Comparison of ENCODE assay signal across 27 cellular contexts in the genomic region with DNA sequence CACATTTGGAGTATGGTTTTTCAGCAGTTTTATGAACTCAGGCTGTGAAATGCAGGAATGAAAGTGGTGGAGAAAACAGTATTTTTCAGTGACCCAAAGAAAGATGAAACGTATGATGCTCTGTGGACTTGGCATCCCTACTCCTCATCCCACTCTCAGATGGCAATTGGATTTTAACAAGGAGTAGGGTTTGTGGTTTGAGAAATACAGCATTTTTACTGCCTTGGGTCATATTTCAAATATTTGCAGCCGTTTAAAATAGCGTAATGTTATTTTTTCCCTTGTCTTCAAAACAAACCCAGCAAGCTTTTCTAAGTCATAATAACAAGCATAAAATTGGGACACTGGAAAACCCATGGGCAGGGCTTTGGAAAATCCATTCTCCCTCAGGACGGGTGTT.
DNase-seq lines count a peak whose midpoint lies in the region; ATAC-seq and TF ChIP-seq lines count a peak whose summit lies in the region.
"Had no signal": no experiment of that assay in that cellular context is flagged by ENCODE, and none has a peak within 500 bp of the region (broad histone marks: within the 10 kb centered on the region; RNA-seq: fewer than 3 reads in every experiment).

No MANE protein-coding gene starts in this region.

- H3K36me3 ChIP-seq in SJSA1 (no peaks in the 10 kb centered on the region), skeletal muscle satellite cell (ENCODE audit: insufficient read depth, low read length) (no peaks in the 10 kb centered on the region)
- H3K36me3 ChIP-seq: cardiac muscle cell, left lung had no signal

- peak overlapping the region; percentile 54 for H3K4me2 ChIP-seq in skeletal muscle satellite cell (ENCODE audit: low read length)

- DNase-seq in AG09309 (ENCODE audit: low read depth) (peak; percentile 64), SJSA1 (ENCODE audit: low read depth in 1 of 2, low spot score in 2 of 2) (no peak), fibroblast of gingiva (ENCODE audit: low read depth) (peak; percentile 39), AML-193 (lab: John Stamatoyannopoulos, UW) (no peak)
- no peak for DNase-seq in effector memory CD8-positive, alpha-beta T cell
- DNase-seq: activated CD4-positive, alpha-beta T cell treated with anti-CD3 and anti-CD28 coated beads for 48 hours; activated CD8-positive, alpha-beta memory T cell treated with anti-CD3 and anti-CD28 coated beads, Interleukin-2, amount 10 ng/mL, durations not matched to agents 7 days and 5 days; CD8-positive, alpha-beta memory T cell; DMS53; GOT3; KBM-7; left lung; NCI-H187 treated with DMSO at 0.1 percent for 48 hours; NCI-H226; NCI-H774; OCI-M1; SHP77; small intestine; stimulated activated naive CD8-positive, alpha-beta T cell treated with anti-CD3 and anti-CD28 coated beads, Interleukin-15, Interleukin-2, amounts not matched to agents 100 U/mL and 50 U/mL, for 24 hours; T-cell had no signal

- H3K27me3 Mint-ChIP-seq in effector memory CD8-positive, alpha-beta T cell, result peaks cover 7 to 11% of the 10 kb centered on the region in 2 donors
- H3K27me3 Mint-ChIP-seq: activated CD8-positive, alpha-beta memory T cell treated with anti-CD3 and anti-CD28 coated beads, Interleukin-2, amount 10 ng/mL, durations not matched to agents 7 days and 5 days; T-cell had no signal

- no peak overlapping the region for H3K4me3 Mint-ChIP-seq in effector memory CD8-positive, alpha-beta T cell
- H3K4me3 Mint-ChIP-seq: activated CD8-positive, alpha-beta memory T cell treated with anti-CD3 and anti-CD28 coated beads, Interleukin-2, amount 10 ng/mL, durations not matched to agents 7 days and 5 days; CD8-positive, alpha-beta memory T cell; mesothelial cell of epicardium; T-cell had no signal

- H3K4me1 Mint-ChIP-seq in effector memory CD8-positive, alpha-beta T cell (ENCODE audit: low read depth in 2 of 2), result no peaks in the 10 kb centered on the region
- H3K4me1 Mint-ChIP-seq: activated CD8-positive, alpha-beta memory T cell treated with anti-CD3 and anti-CD28 coated beads, Interleukin-2, amount 10 ng/mL, durations not matched to agents 7 days and 5 days; mesothelial cell of epicardium had no signal

- peaks cover 5% of the 10 kb centered on the region for H3K4me1 ChIP-seq in SJSA1 (replicated peaks)
- peaks cover 10% of the 10 kb centered on the region for H3K4me1 ChIP-seq in skeletal muscle satellite cell (ENCODE audit: control insufficient read depth, insufficient read depth, low read length)
- H3K4me1 ChIP-seq: left lung had no signal

- no peaks in the 10 kb centered on the region for H3K27me3 ChIP-seq in SJSA1 (replicated peaks)
- peaks cover 8% of the 10 kb centered on the region for H3K27me3 ChIP-seq in skeletal muscle satellite cell (ENCODE audit: control insufficient read depth, insufficient read depth, low read length)
- H3K27me3 ChIP-seq: cardiac muscle cell, left lung had no signal

- H3K9ac ChIP-seq in skeletal muscle satellite cell (ENCODE audit: low read depth, low read length), result peak overlapping the region; percentile 7

- no peak overlapping the region for H3K27ac Mint-ChIP-seq in effector memory CD8-positive, alpha-beta T cell
- H3K27ac Mint-ChIP-seq: activated CD8-positive, alpha-beta memory T cell treated with anti-CD3 and anti-CD28 coated beads, Interleukin-2, amount 10 ng/mL, durations not matched to agents 7 days and 5 days; CD8-positive, alpha-beta memory T cell; mesothelial cell of epicardium; progenitor cell of endocrine pancreas; T-cell had no signal

- ATAC-seq in GM18511 (IDR thresholded peaks at IDR 0.05; ENCODE audit: unreplicated experiment) (no peak), HG03095 (IDR thresholded peaks at IDR 0.05; ENCODE audit: unreplicated experiment) (no peak)
- no peak for ATAC-seq in effector memory CD8-positive, alpha-beta T cell (replicated peaks)
- ATAC-seq: activated CD8-positive, alpha-beta memory T cell treated with anti-CD3 and anti-CD28 coated beads, Interleukin-2, amount 10 ng/mL, durations not matched to agents 7 days and 5 days; esophagus mucosa; left lung; stimulated activated naive CD8-positive, alpha-beta T cell treated with anti-CD3 and anti-CD28 coated beads, Interleukin-15, Interleukin-2, amounts not matched to agents 100 U/mL and 50 U/mL, for 24 hours; T-cell had no signal

- H3K9me3 Mint-ChIP-seq in effector memory CD8-positive, alpha-beta T cell, result no peaks in the 10 kb centered on the region
- H3K9me3 Mint-ChIP-seq: CD8-positive, alpha-beta memory T cell; mesothelial cell of epicardium; T-cell had no signal

- no peaks in the 10 kb centered on the region for H3K9me3 ChIP-seq in SJSA1 (replicated peaks)
- no peaks in the 10 kb centered on the region for H3K9me3 ChIP-seq in skeletal muscle satellite cell (replicated peaks; ENCODE audit: low read length)
- H3K9me3 ChIP-seq: left lung had no signal

- H3K27ac ChIP-seq in SJSA1, result 0 out of 2 replicates have a peak overlapping the region, but pooled peaks have one; percentile 14
- H3K27ac ChIP-seq: cardiac muscle cell, left lung had no signal

- H3K36me3 Mint-ChIP-seq in effector memory CD8-positive, alpha-beta T cell (ENCODE audit: insufficient read depth), result peaks cover 4% of the 10 kb centered on the region
- H3K36me3 Mint-ChIP-seq: activated CD8-positive, alpha-beta memory T cell treated with anti-CD3 and anti-CD28 coated beads, Interleukin-2, amount 10 ng/mL, durations not matched to agents 7 days and 5 days; mesothelial cell of epicardium; T-cell had no signal

- TF ChIP-seq CTCF in AG09309 (IDR thresholded peaks at IDR 0.05; ENCODE audit: control insufficient read depth, insufficient read depth, low read depth, low read length, missing control alignments), result no peak

- H3K4me3 ChIP-seq in AG09309 (ENCODE audit: control insufficient read depth, low read depth, low read length) (no peak overlapping the region), SJSA1 (no peak overlapping the region), skeletal muscle satellite cell (ENCODE audit: low read length) (no peak overlapping the region)
- H3K4me3 ChIP-seq: cardiac muscle cell, left lung had no signal

Comparison
In these comparisons a context has a peak if more than half of its experiments do, and no peak if none do; other contexts are left out.
1. DNase-seq: peak in AG09309 (single experiment) and fibroblast of gingiva (single experiment); none in SJSA1 (0 of 2), effector memory CD8-positive, alpha-beta T cell (0 of 3) and AML-193 (0 of 2).